ENCODE assay signal across 18 cellular contexts in genomic region chr6:44787254-44787844, GRCh38.
A peak's percentile ranks its signal among the peaks of the same experiment; 100 is the strongest.
DNase-seq lines count a peak whose midpoint lies in the region; ATAC-seq and TF ChIP-seq lines count a peak whose summit lies in the region.
"Had no signal": no experiment of that assay in that cellular context is flagged by ENCODE, and none has a peak within 500 bp of the region (broad histone marks: within the 10 kb centered on the region; RNA-seq: fewer than 3 reads in every experiment).

No MANE protein-coding gene starts in this region.

- H3K9me3 Mint-ChIP-seq in activated CD8-positive, alpha-beta memory T cell treated with anti-CD3 and anti-CD28 coated beads, Interleukin-2, amount 10 ng/mL, durations not matched to agents 7 days and 5 days (ENCODE audit: low read depth), result peaks cover 5% of the 10 kb centered on the region
- peaks cover 4% of the 10 kb centered on the region for H3K9me3 Mint-ChIP-seq in activated T-helper 1 cell treated with anti-CD3 and anti-CD28 coated beads, Interleukin-12 subunit alpha, Interleukin-12 subunit beta, Interleukin-2, Interleukin-4 antibody, amounts not matched to agents 30 ng/mL and 10 ng/mL and 1 ng/mL, durations not matched to agents 14 hours and 24 hours and 36 hours
- no peaks in the 10 kb centered on the region for H3K9me3 Mint-ChIP-seq in stimulated activated effector memory CD8-positive, alpha-beta T cell treated with anti-CD3 and anti-CD28 coated beads, Interleukin-12 subunit alpha, Interleukin-12 subunit beta, amount 100 ng/mL, for 72 hours

- H3K27ac Mint-ChIP-seq in activated CD8-positive, alpha-beta memory T cell treated with anti-CD3 and anti-CD28 coated beads, Interleukin-2, amount 10 ng/mL, durations not matched to agents 7 days and 5 days, result peak overlapping the region; percentile 32
- no peak overlapping the region for H3K27ac Mint-ChIP-seq in activated T-helper 1 cell treated with anti-CD3 and anti-CD28 coated beads, Interleukin-12 subunit alpha, Interleukin-12 subunit beta, Interleukin-2, Interleukin-4 antibody, amounts not matched to agents 30 ng/mL and 10 ng/mL and 1 ng/mL, durations not matched to agents 14 hours and 24 hours and 36 hours
- peak overlapping the region; percentile 2 for H3K27ac Mint-ChIP-seq in stimulated activated effector memory CD8-positive, alpha-beta T cell treated with anti-CD3 and anti-CD28 coated beads, Interleukin-12 subunit alpha, Interleukin-12 subunit beta, amount 100 ng/mL, for 72 hours
- H3K27ac Mint-ChIP-seq: B cell had no signal

- H3K9me2 ChIP-seq in GM23248 (ENCODE audit: insufficient read depth), result no peaks in the 10 kb centered on the region

- H3K9me3 ChIP-seq in sigmoid colon, result no peaks in the 10 kb centered on the region
- no peaks in the 10 kb centered on the region for H3K9me3 ChIP-seq in GM23248 (ENCODE audit: low read depth)
- H3K9me3 ChIP-seq: pancreas, upper lobe of right lung had no signal

- no peaks in the 10 kb centered on the region for H3K27me3 ChIP-seq in sigmoid colon
- H3K27me3 ChIP-seq in GM23248 (replicated peaks; ENCODE audit: insufficient read depth), result no peaks in the 10 kb centered on the region
- H3K27me3 ChIP-seq: pancreas, upper lobe of right lung had no signal

- H3K4me2 ChIP-seq in GM23248 (ENCODE audit: unreplicated experiment), result no peak overlapping the region

- CTCF ChIA-PET in activated CD8-positive, alpha-beta memory T cell treated with anti-CD3 and anti-CD28 coated beads, Interleukin-2, amount 10 ng/mL, durations not matched to agents 7 days and 5 days (lab: Charles Lee), result no interaction called here

- H3K9ac ChIP-seq in GM23248, result no peak overlapping the region

- H3K36me3 ChIP-seq in sigmoid colon (no peaks in the 10 kb centered on the region), GM23248 (ENCODE audit: low read depth) (no peaks in the 10 kb centered on the region)
- H3K36me3 ChIP-seq: pancreas, upper lobe of right lung had no signal

- peaks cover 0 to 22% (median 17%) of the 10 kb centered on the region in 4 donors for H3K4me1 ChIP-seq in sigmoid colon
- no peaks in the 10 kb centered on the region for H3K4me1 ChIP-seq in GM23248 (ENCODE audit: insufficient read depth)
- H3K4me1 ChIP-seq: pancreas, upper lobe of right lung had no signal

- TF ChIP-seq EP300 in sigmoid colon (IDR thresholded peaks at IDR 0.05), result no peak

- no peaks in the 10 kb centered on the region for H4K20me1 ChIP-seq in GM23248 (ENCODE audit: insufficient read depth)

- H3K36me3 Mint-ChIP-seq in activated CD8-positive, alpha-beta memory T cell treated with anti-CD3 and anti-CD28 coated beads, Interleukin-2, amount 10 ng/mL, durations not matched to agents 7 days and 5 days, result peaks cover 5% of the 10 kb centered on the region
- H3K36me3 Mint-ChIP-seq in activated T-helper 1 cell treated with anti-CD3 and anti-CD28 coated beads, Interleukin-12 subunit alpha, Interleukin-12 subunit beta, Interleukin-2, Interleukin-4 antibody, amounts not matched to agents 30 ng/mL and 10 ng/mL and 1 ng/mL, durations not matched to agents 14 hours and 24 hours and 36 hours (ENCODE audit: low read depth), result no peaks in the 10 kb centered on the region
- H3K36me3 Mint-ChIP-seq in stimulated activated effector memory CD8-positive, alpha-beta T cell treated with anti-CD3 and anti-CD28 coated beads, Interleukin-12 subunit alpha, Interleukin-12 subunit beta, amount 100 ng/mL, for 72 hours, result no peaks in the 10 kb centered on the region

- no peak for DNase-seq in activated CD8-positive, alpha-beta memory T cell treated with anti-CD3 and anti-CD28 coated beads, Interleukin-2, amount 10 ng/mL, durations not matched to agents 7 days and 5 days
- no peak for DNase-seq in activated CD8-positive, alpha-beta memory T cell treated with anti-CD3 and anti-CD28 coated beads for 24 hours
- DNase-seq in Jurkat, Clone E6-1 (ENCODE audit: low read depth, low spot score), result peak; percentile 61
- no peak for DNase-seq in activated T-helper 1 cell treated with anti-CD3 and anti-CD28 coated beads, Interleukin-12 subunit alpha, Interleukin-12 subunit beta, Interleukin-2, Interleukin-4 antibody, amounts not matched to agents 30 ng/mL and 10 ng/mL and 1 ng/mL, durations not matched to agents 14 hours and 24 hours and 36 hours (ENCODE audit: low spot score)
- DNase-seq in stimulated activated effector memory CD8-positive, alpha-beta T cell treated with anti-CD3 and anti-CD28 coated beads, Interleukin-12 subunit alpha, Interleukin-12 subunit beta, amount 100 ng/mL, for 72 hours (ENCODE audit: low spot score in 2 of 2), result no peak
- DNase-seq in sigmoid colon (no peak), GM23248 (no peak)
- DNase-seq: cerebellar nuclear complex, DMS79 treated with DMSO at 0.1 percent for 48 hours, KBM-7, NCI-H146, OCI-M1, pancreas, SW 1271, upper lobe of right lung had no signal

- no peak overlapping the region for H3K4me3 ChIP-seq in Jurkat, Clone E6-1 (ENCODE audit: low read length)
- no peak overlapping the region for H3K4me3 ChIP-seq in sigmoid colon
- H3K4me3 ChIP-seq in GM23248, result no peak overlapping the region
- H3K4me3 ChIP-seq: pancreas, upper lobe of right lung had no signal

- peaks cover 9% of the 10 kb centered on the region for H3K4me1 Mint-ChIP-seq in activated CD8-positive, alpha-beta memory T cell treated with anti-CD3 and anti-CD28 coated beads, Interleukin-2, amount 10 ng/mL, durations not matched to agents 7 days and 5 days
- peaks cover 9% of the 10 kb centered on the region for H3K4me1 Mint-ChIP-seq in activated T-helper 1 cell treated with anti-CD3 and anti-CD28 coated beads, Interleukin-12 subunit alpha, Interleukin-12 subunit beta, Interleukin-2, Interleukin-4 antibody, amounts not matched to agents 30 ng/mL and 10 ng/mL and 1 ng/mL, durations not matched to agents 14 hours and 24 hours and 36 hours (ENCODE audit: low read depth)
- peaks cover 14% of the 10 kb centered on the region for H3K4me1 Mint-ChIP-seq in stimulated activated effector memory CD8-positive, alpha-beta T cell treated with anti-CD3 and anti-CD28 coated beads, Interleukin-12 subunit alpha, Interleukin-12 subunit beta, amount 100 ng/mL, for 72 hours
- H3K4me1 Mint-ChIP-seq: B cell had no signal

- whole genome bisulfite sequencing in sigmoid colon, 2 donors, result 74 to 92% methylated on average over 8 of the region's 8 CpGs
- WGBS in GM23248 (ENCODE audit: low coverage in 1 of 2, low lambda C conversion rate in 2 of 2, missing lambda C conversion rate in 2 of 2), 2 experiments, result 89 to 91% methylated on average over 8 of the region's 8 CpGs

- no peak for TF ChIP-seq POLR2A in sigmoid colon (IDR thresholded peaks at IDR 0.05)

- no peaks in the 10 kb centered on the region for H3K79me2 ChIP-seq in GM23248 (ENCODE audit: insufficient read depth)

- no peaks in the 10 kb centered on the region for H3K27me3 Mint-ChIP-seq in activated CD8-positive, alpha-beta memory T cell treated with anti-CD3 and anti-CD28 coated beads, Interleukin-2, amount 10 ng/mL, durations not matched to agents 7 days and 5 days
- H3K27me3 Mint-ChIP-seq in activated T-helper 1 cell treated with anti-CD3 and anti-CD28 coated beads, Interleukin-12 subunit alpha, Interleukin-12 subunit beta, Interleukin-2, Interleukin-4 antibody, amounts not matched to agents 30 ng/mL and 10 ng/mL and 1 ng/mL, durations not matched to agents 14 hours and 24 hours and 36 hours (ENCODE audit: insufficient read depth), result no peaks in the 10 kb centered on the region

- no peak for TF ChIP-seq CTCF in sigmoid colon (IDR thresholded peaks at IDR 0.05)

- intact Hi-C loops in activated T-helper 1 cell treated with anti-CD3 and anti-CD28 coated beads, Interleukin-12 subunit alpha, Interleukin-12 subunit beta, Interleukin-2, Interleukin-4 antibody, amounts not matched to agents 30 ng/mL and 10 ng/mL and 1 ng/mL, durations not matched to agents 14 hours and 24 hours and 36 hours (cut with micrococcal nuclease), result no loop called here
- intact Hi-C loops in sigmoid colon (cut with DNase I), result no loop called here

- in situ Hi-C loops in GM23248 (cut with MboI), result no loop called here

- H2AFZ ChIP-seq in GM23248, result no peak overlapping the region

- H3K4me3 Mint-ChIP-seq in activated CD8-positive, alpha-beta memory T cell treated with anti-CD3 and anti-CD28 coated beads, Interleukin-2, amount 10 ng/mL, durations not matched to agents 7 days and 5 days, result no peak overlapping the region
- peak overlapping the region; percentile 13 for H3K4me3 Mint-ChIP-seq in activated T-helper 1 cell treated with anti-CD3 and anti-CD28 coated beads, Interleukin-12 subunit alpha, Interleukin-12 subunit beta, Interleukin-2, Interleukin-4 antibody, amounts not matched to agents 30 ng/mL and 10 ng/mL and 1 ng/mL, durations not matched to agents 14 hours and 24 hours and 36 hours
- peak overlapping the region; percentile 1 for H3K4me3 Mint-ChIP-seq in stimulated activated effector memory CD8-positive, alpha-beta T cell treated with anti-CD3 and anti-CD28 coated beads, Interleukin-12 subunit alpha, Interleukin-12 subunit beta, amount 100 ng/mL, for 72 hours
- H3K4me3 Mint-ChIP-seq: B cell had no signal

- no peak overlapping the region for H3K27ac ChIP-seq in sigmoid colon
- no peak overlapping the region for H3K27ac ChIP-seq in GM23248
- H3K27ac ChIP-seq: pancreas, upper lobe of right lung had no signal

- no peaks in the 10 kb centered on the region for H3F3A ChIP-seq in GM23248 (ENCODE audit: insufficient read depth)

- ATAC-seq in activated CD8-positive, alpha-beta memory T cell treated with anti-CD3 and anti-CD28 coated beads, Interleukin-2, amount 10 ng/mL, durations not matched to agents 7 days and 5 days, result peak; percentile 33
- peak; percentile 81 for ATAC-seq in stimulated activated effector memory CD8-positive, alpha-beta T cell treated with anti-CD3 and anti-CD28 coated beads, Interleukin-12 subunit alpha, Interleukin-12 subunit beta, amount 100 ng/mL, for 72 hours
- no peak for ATAC-seq in HG03025 (IDR thresholded peaks at IDR 0.05; ENCODE audit: low FRiP score, unreplicated experiment)
- ATAC-seq: activated CD4-positive, CD25-positive, alpha-beta regulatory T cell treated with anti-CD3 and anti-CD28 coated beads, Interleukin-2, amount 50 U/mL, for 24 hours; pancreas; upper lobe of right lung had no signal
